Comparison of ENCODE assay signal across 22 cellular contexts in the genomic region with DNA sequence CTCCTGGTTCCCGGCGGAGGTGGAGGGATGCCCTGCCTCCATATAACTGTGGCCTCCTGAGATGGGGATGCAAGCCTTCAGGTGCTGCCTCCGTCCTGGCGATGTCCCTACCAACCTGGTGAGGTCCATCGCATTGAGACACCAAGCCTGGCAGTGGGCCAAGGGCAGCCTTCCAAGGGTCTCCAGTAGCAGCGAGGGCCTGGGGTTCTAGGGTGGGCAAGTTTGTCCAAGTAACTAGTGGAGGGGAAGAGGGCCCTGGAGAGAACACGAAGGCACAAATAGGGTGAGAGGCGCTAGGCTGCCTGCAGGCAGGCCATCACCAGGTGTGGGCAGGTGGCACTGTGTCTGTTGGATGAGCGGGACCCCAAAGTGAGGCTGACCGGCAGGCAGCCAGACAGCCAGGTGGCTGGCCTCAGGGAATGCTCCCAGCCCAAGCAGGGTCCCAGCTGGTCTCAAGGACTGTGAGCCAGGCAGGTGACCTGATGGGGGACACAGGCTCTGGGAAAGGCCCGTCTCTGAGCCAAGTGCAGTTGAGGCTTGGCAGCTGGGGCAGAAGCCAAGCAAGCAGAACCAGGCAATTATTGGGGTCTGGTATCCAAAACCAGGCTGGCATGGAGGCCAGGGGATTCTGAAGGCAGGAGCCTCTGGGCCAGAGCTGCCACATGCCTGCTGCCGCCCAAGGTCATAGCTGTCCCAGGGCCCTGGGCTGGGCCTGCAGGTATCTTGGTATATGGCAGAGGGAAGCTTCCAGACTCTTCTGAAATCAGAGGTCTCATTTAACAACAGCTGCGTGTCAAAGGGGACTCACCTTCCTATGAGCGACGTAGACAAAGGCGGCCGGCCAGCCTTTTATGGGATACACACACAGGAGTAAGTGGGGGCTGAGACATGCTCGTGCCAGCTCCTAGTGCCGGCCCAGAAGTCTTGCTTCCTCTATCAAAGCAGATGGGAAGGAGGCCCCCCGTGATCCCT. TPM values are rescaled to one million over a fixed set of nuclear protein-coding genes. Genes with fewer than 3 reads are reported as not detected.
A peak's percentile ranks its signal among the peaks of the same experiment; 100 is the strongest.
DNase-seq lines count a peak whose midpoint lies in the region; ATAC-seq, FAIRE-seq and TF ChIP-seq lines count a peak whose summit lies in the region.
"Had no signal": no experiment of that assay in that cellular context is flagged by ENCODE, and none has a peak within 500 bp of the region (broad histone marks: within the 10 kb centered on the region; RNA-seq: fewer than 3 reads in every experiment).

No MANE protein-coding gene starts in this region.

- TF ChIP-seq POLR2A in K562 (conservative IDR thresholded peaks at IDR 0.05) = no peak
- TF ChIP-seq POLR2A in spleen (IDR thresholded peaks at IDR 0.05) = no peak

- DNase-seq in CD14-positive monocyte (ENCODE audit: low spot score) (peak; percentile 38), K562 (ENCODE audit: extremely low read depth in 1 of 4, low spot score in 3 of 4) (no peak), lower lobe of right lung (peak; percentile 40), spleen (peak; percentile 59)
- DNase-seq: activated CD4-positive, alpha-beta T cell treated with anti-CD3 and anti-CD28 coated beads, Interleukin-2, amount 10 ng/mL, durations not matched to agents 7 days and 5 days; activated T-cell treated with anti-CD3 and anti-CD28 coated beads, Interleukin-2, amount 50 U/mL, for 48 hours; anterior cingulate cortex; central memory CD4-positive, alpha-beta T cell; NCI-H1092; NCI-H187 treated with DMSO at 0.1 percent for 48 hours; stimulated activated CD8-positive, alpha-beta memory T cell treated with anti-CD3 and anti-CD28 coated beads, Interleukin-4, amount 100 ng/mL, for 48 hours had no signal

- no peak for TF ChIP-seq CTCF in CD14-positive monocyte (IDR thresholded peaks at IDR 0.05)
- no peak for TF ChIP-seq CTCF in K562 (IDR thresholded peaks at IDR 0.05 in 2 of 3, conservative IDR thresholded peaks at IDR 0.05 in 1 of 3; ENCODE audit: insufficient read depth in 2 of 3, low read depth in 1 of 3, low read length in 3 of 3)
- TF ChIP-seq CTCF in lower lobe of right lung (IDR thresholded peaks at IDR 0.05) = no peak
- TF ChIP-seq CTCF in spleen (IDR thresholded peaks at IDR 0.05 in 8 of 11, conservative IDR thresholded peaks at IDR 0.05 in 3 of 11) = no peak

- H2AFZ ChIP-seq in K562 (ENCODE audit: low read depth, low read length) = no peak overlapping the region

- H3K27ac Mint-ChIP-seq in CD14-positive monocyte = no peak overlapping the region
- H3K27ac Mint-ChIP-seq: activated CD4-positive, alpha-beta T cell treated with anti-CD3 and anti-CD28 coated beads, Interleukin-2, amount 10 ng/mL, durations not matched to agents 7 days and 5 days; activated naive CD4-positive, alpha-beta T cell treated with anti-CD3 and anti-CD28 coated beads, Interleukin-2, amount 50 U/mL, for 24 hours; mesothelial cell of epicardium had no signal

- H3K4me1 ChIP-seq in K562 (replicated peaks in 1 of 2; ENCODE audit: control insufficient read depth in 2 of 2, insufficient read depth in 2 of 2, low read length in 2 of 2) (peaks cover 0 to 6% of the 10 kb centered on the region in 2 experiments; a peak in 2 of 5 replicates), lower lobe of right lung (peaks cover 4% of the 10 kb centered on the region), spleen (no peaks in the 10 kb centered on the region)

- POLR2A ChIA-PET in K562 (lab: Yijun Ruan, JAX) = interaction anchor here (0.5 to 0.9 kb wide), 2 partner anchors 20 to 584 kb away, joined by 3 read pairs; no protein-coding TSS in a partner anchor

- H3K27ac ChIP-seq in K562 (ENCODE audit: extremely low read depth, low read depth, low read length) (no peak overlapping the region), lower lobe of right lung (no peak overlapping the region), spleen (no peak overlapping the region)
- H3K27ac ChIP-seq: HL-60, VCaP had no signal

- H3K4me2 ChIP-seq in K562 (ENCODE audit: insufficient read depth, low read length) = no peak overlapping the region

- no TSS peak for BruUV-seq in K562 (replicated peaks; lab: Mats Ljungman, UMichigan)

- CTCF ChIA-PET in K562 (lab: Yijun Ruan, JAX; ENCODE audit: low intra/inter-chr PET ratio) = no interaction called here

- no peak for TF ChIP-seq EP300 in K562 (IDR thresholded peaks at IDR 0.05; ENCODE audit: low read length)

- no peak overlapping the region for H3K4me3 Mint-ChIP-seq in CD14-positive monocyte
- H3K4me3 Mint-ChIP-seq: activated CD4-positive, alpha-beta T cell treated with anti-CD3 and anti-CD28 coated beads, Interleukin-2, amount 10 ng/mL, durations not matched to agents 7 days and 5 days; activated naive CD4-positive, alpha-beta T cell treated with anti-CD3 and anti-CD28 coated beads, Interleukin-2, amount 50 U/mL, for 24 hours; mesothelial cell of epicardium; naive thymus-derived CD8-positive, alpha-beta T cell had no signal

- H3K36me3 Mint-ChIP-seq in CD14-positive monocyte = no peaks in the 10 kb centered on the region
- H3K36me3 Mint-ChIP-seq: activated naive CD4-positive, alpha-beta T cell treated with anti-CD3 and anti-CD28 coated beads, Interleukin-2, amount 50 U/mL, for 24 hours; mesothelial cell of epicardium; naive thymus-derived CD8-positive, alpha-beta T cell had no signal

- no peaks in the 10 kb centered on the region for H3K9me1 ChIP-seq in K562 (ENCODE audit: control insufficient read depth, insufficient read depth, low read length)

- no peak for FAIRE-seq in K562 (lab: Jason Lieb, UNC)

- H3K36me3 ChIP-seq in K562 (ENCODE audit: control insufficient read depth, insufficient read depth, low read length) = no peaks in the 10 kb centered on the region
- no peaks in the 10 kb centered on the region for H3K36me3 ChIP-seq in lower lobe of right lung
- H3K36me3 ChIP-seq in spleen = no peaks in the 10 kb centered on the region

- H3K27me3 Mint-ChIP-seq in CD14-positive monocyte (ENCODE audit: low read depth in 3 of 3) = no peaks in the 10 kb centered on the region
- H3K27me3 Mint-ChIP-seq: activated CD4-positive, alpha-beta T cell treated with anti-CD3 and anti-CD28 coated beads, Interleukin-2, amount 10 ng/mL, durations not matched to agents 7 days and 5 days; activated naive CD4-positive, alpha-beta T cell treated with anti-CD3 and anti-CD28 coated beads, Interleukin-2, amount 50 U/mL, for 24 hours; naive thymus-derived CD8-positive, alpha-beta T cell had no signal

- WGBS in K562 (ENCODE audit: insufficient coverage, low coverage, missing lambda C conversion rate) = 34% methylated on average over 14 of the region's 20 CpGs
- 90 to 97% (median 94%) methylated on average over 19 to 20 of the region's 20 CpGs for WGBS in spleen, 5 donors

- H3K27me3 ChIP-seq in K562 (ENCODE audit: control insufficient read depth in 2 of 2, insufficient read depth in 2 of 2, low read length in 2 of 2) = peaks cover 0 to 26% of the 10 kb centered on the region in 2 experiments; a peak in 2 of 5 replicates
- no peaks in the 10 kb centered on the region for H3K27me3 ChIP-seq in lower lobe of right lung (ENCODE audit: low read depth)
- no peaks in the 10 kb centered on the region for H3K27me3 ChIP-seq in spleen (replicated peaks in 1 of 7)

- no peaks in the 10 kb centered on the region for H4K20me1 ChIP-seq in K562 (replicated peaks; ENCODE audit: control insufficient read depth, insufficient read depth, low read length)

- intact Hi-C loops in CD14-positive monocyte (cut with micrococcal nuclease) (no loop called here), K562 (cut with micrococcal nuclease) (no loop called here), lower lobe of right lung (cut with DNase I) (no loop called here), spleen (cut with DNase I; ENCODE audit: low total_unique reads) (no loop called here)

- H3K9me3 ChIP-seq in K562 (replicated peaks; ENCODE audit: control insufficient read depth, insufficient read depth, low read depth, low read length) = no peaks in the 10 kb centered on the region
- no peaks in the 10 kb centered on the region for H3K9me3 ChIP-seq in lower lobe of right lung
- H3K9me3 ChIP-seq in spleen = no peaks in the 10 kb centered on the region

- ATAC-seq in K562 (no peak), lower lobe of right lung (no peak), GM19023 (IDR thresholded peaks at IDR 0.05; ENCODE audit: unreplicated experiment) (no peak), GM21576 (IDR thresholded peaks at IDR 0.05; ENCODE audit: unreplicated experiment) (no peak), GM21515 (IDR thresholded peaks at IDR 0.05; ENCODE audit: unreplicated experiment) (no peak)
- ATAC-seq: HCT116; naive thymus-derived CD8-positive, alpha-beta T cell; SK-N-SH treated with all-trans-retinoic acid at 6 μM for 48 hours had no signal

- TF ChIP-seq RAD21 in K562 (CRISPR knock-in tag; conservative IDR thresholded peaks at IDR 0.05 in 1 of 2, IDR thresholded peaks at IDR 0.05 in 1 of 2) = no peak

- in situ Hi-C loops in K562 (cut with MboI) = no loop called here

- H3K4me3 ChIP-seq in K562 = no peak overlapping the region
- no peak overlapping the region for H3K4me3 ChIP-seq in lower lobe of right lung
- no peak overlapping the region for H3K4me3 ChIP-seq in spleen

- H3K4me1 Mint-ChIP-seq in CD14-positive monocyte = no peaks in the 10 kb centered on the region
- H3K4me1 Mint-ChIP-seq: activated CD4-positive, alpha-beta T cell treated with anti-CD3 and anti-CD28 coated beads, Interleukin-2, amount 10 ng/mL, durations not matched to agents 7 days and 5 days; activated naive CD4-positive, alpha-beta T cell treated with anti-CD3 and anti-CD28 coated beads, Interleukin-2, amount 50 U/mL, for 24 hours; naive thymus-derived CD8-positive, alpha-beta T cell had no signal

- H3K9ac ChIP-seq in K562 (ENCODE audit: insufficient read depth in 1 of 2, low read depth in 2 of 2, low read length in 2 of 2) = no peak overlapping the region

- no peaks in the 10 kb centered on the region for H3K79me2 ChIP-seq in K562 (ENCODE audit: control insufficient read depth, insufficient read depth, low read length)

- no peaks in the 10 kb centered on the region for H3K9me3 Mint-ChIP-seq in CD14-positive monocyte
- H3K9me3 Mint-ChIP-seq: activated CD4-positive, alpha-beta T cell treated with anti-CD3 and anti-CD28 coated beads, Interleukin-2, amount 10 ng/mL, durations not matched to agents 7 days and 5 days; activated naive CD4-positive, alpha-beta T cell treated with anti-CD3 and anti-CD28 coated beads, Interleukin-2, amount 50 U/mL, for 24 hours; mesothelial cell of epicardium; naive thymus-derived CD8-positive, alpha-beta T cell had no signal

RNA-seq across cellular contexts. Expression of gene RAMP1, which starts 23.4 kb away (rescaled TPM):
- not detected for polyA plus RNA-seq in CD14-positive monocyte
- total RNA-seq in K562 (2011; cell fraction: chromatin; rRNA removed; ENCODE audit: low replicate concordance) = not detected in 2 replicates
- total RNA-seq in K562 (2011; cell fraction: nucleolus; rRNA removed) = 0.79 and 2.5 TPM in 2 replicates
- total RNA-seq in K562 (2011; cell fraction: nucleoplasm; rRNA removed) = 0.51 and 0.76 TPM in 2 replicates
- 0.77 TPM in 1 of 2 replicates, not detected in the other for total RNA-seq in K562 (2014; rRNA removed)
- not detected in 2 replicates for total RNA-seq in K562 (2014; rRNA removed; fragmentation: Illumina TruSeq; extraction: Trizol)
- total RNA-seq in K562 (2015; rRNA removed; fragmentation: Illumina TruSeq; extraction: Trizol) = not detected in 2 replicates
- total RNA-seq in K562 (2021) = 0.29 TPM in 1 of 2 replicates, not detected in the other
- polyA plus RNA-seq in K562 (2011; rRNA removed) = 0.28 and 0.72 TPM in 2 replicates
- polyA plus RNA-seq in K562 (2011; cell fraction: cytosol; rRNA removed) = 0.37 and 3.7 TPM in 2 replicates
- polyA plus RNA-seq in K562 (2011; cell fraction: nucleus; rRNA removed) = 0.13 and 0.37 TPM in 2 replicates
- 0.29 and 0.36 TPM in 2 replicates for polyA plus RNA-seq in K562 (2012)
- not detected in 2 replicates for polyA plus RNA-seq in K562 (2014; fragmentation: Illumina TruSeq; extraction: Trizol)
- not detected for polyA plus RNA-seq in K562 (2014; fragmentation: Nextera tagmentation; extraction: Ambion mirVana)
- not detected in 2 replicates for polyA plus RNA-seq in K562 (2014; rRNA removed)
- polyA minus RNA-seq in K562 (2011; rRNA and poly(A)+ RNA removed) = not detected in 2 replicates
- polyA minus RNA-seq in K562 (2011; cell fraction: cytosol; rRNA and poly(A)+ RNA removed) = not detected in 2 replicates
- polyA minus RNA-seq in K562 (2011; cell fraction: nucleus; rRNA and poly(A)+ RNA removed) = not detected in 2 replicates
- 5.1 TPM for total RNA-seq in lower lobe of right lung
- 10 to 100 TPM in 2 of 7 donors, 1 to 10 TPM in 5; 4.5 to 11.0 (median 8.2) TPM for total RNA-seq in spleen
- 10 to 100 TPM; 19.6 to 44.5 (median 24.5) TPM for polyA plus RNA-seq in spleen
- total RNA-seq: dermis microvascular lymphatic vessel endothelial cell; naive thymus-derived CD8-positive, alpha-beta T cell had no signal

Comparison
In these comparisons a context has a peak if more than half of its experiments do, and no peak if none do; other contexts are left out.
1. DNase-seq: peak in CD14-positive monocyte (single experiment), lower lobe of right lung (single experiment) and spleen (single experiment); none in K562 (0 of 4).